ENCODE assay signal across 1 cellular context in genomic region chr17:31116167-31116566, GRCh38.
TF ChIP-seq lines count a peak whose summit lies in the region.

No MANE protein-coding gene starts in this region.

TF ChIP-seq in A549, 52 proteins besides CTCF, POLR2A, EP300 and RAD21 (continued from another document):
- TF ChIP-seq BHLHE40 (IDR thresholded peaks at IDR 0.05; ENCODE audit: low read depth, low read length): no peak
